25 cellular contexts compared by ENCODE assay signal in genomic region chr3:59925946-59926345, GRCh38.
"Had no signal": no experiment of that assay in that cellular context is flagged by ENCODE, and none has a peak within 500 bp of the region (broad histone marks: within the 10 kb centered on the region; RNA-seq: fewer than 3 reads in every experiment).

No MANE protein-coding gene starts in this region.

- H3K4me1 Mint-ChIP-seq: neural crest cell; stimulated activated effector memory CD8-positive, alpha-beta T cell treated with anti-CD3 and anti-CD28 coated beads, Interleukin-12 subunit alpha, Interleukin-12 subunit beta, amount 100 ng/mL, for 72 hours; stimulated activated naive B cell treated with anti-CD40 and anti-IgM and Interleukin-4, amounts not matched to agents 10 μg/mL and 1 μg/mL and 100 μg/mL, for 72 hours had no signal

- H3K4me3 ChIP-seq: pancreas, prostate gland, right lobe of liver, sigmoid colon, stomach, thoracic aorta, thyroid gland, tibial nerve, upper lobe of left lung, vagina had no signal

- ATAC-seq: natural killer cell treated with Interleukin-12 subunit alpha and Interleukin-12 subunit beta and Interleukin-15 and Interleukin-18, amount 100 ng/mL, for 72 hours; pancreas; right cardiac atrium; right lobe of liver; stimulated activated effector memory CD8-positive, alpha-beta T cell treated with anti-CD3 and anti-CD28 coated beads, Interleukin-12 subunit alpha, Interleukin-12 subunit beta, amount 100 ng/mL, for 72 hours; stimulated activated naive B cell treated with anti-CD40 and anti-IgM and Interleukin-4, amounts not matched to agents 10 μg/mL and 1 μg/mL and 100 μg/mL, for 72 hours had no signal

- DNase-seq: nephron progenitor cell; nucleus accumbens; pancreas; retina; right cardiac atrium; right lobe of liver; sigmoid colon; small intestine; stimulated activated CD4-positive, alpha-beta T cell treated with anti-CD3 and anti-CD28 coated beads, Interleukin-15, amount 100 ng/mL, for 24 hours; stimulated activated CD4-positive, alpha-beta T cell treated with anti-CD3 and anti-CD28 coated beads, Interleukin-2, amount 100 ng/mL, for 24 hours; stimulated activated CD4-positive, alpha-beta T cell treated with anti-CD3 and anti-CD28 coated beads, Interleukin-2, amount 100 ng/mL, for 48 hours; stimulated activated CD4-positive, alpha-beta T cell treated with anti-CD3 and anti-CD28 coated beads, Interleukin-4, amount 100 ng/mL, for 24 hours; stimulated activated naive B cell treated with anti-CD40 and anti-IgM and Interleukin-4, amounts not matched to agents 10 μg/mL and 1 μg/mL and 100 μg/mL, for 72 hours; stimulated activated naive CD4-positive, alpha-beta T cell treated with Interleukin-2 at 50 U/mL for 16 hours; stomach; thyroid gland; upper lobe of left lung had no signal

- H3K4me3 Mint-ChIP-seq: natural killer cell treated with Interleukin-12 subunit alpha and Interleukin-12 subunit beta and Interleukin-15 and Interleukin-18, amount 100 ng/mL, for 72 hours; nephron progenitor cell; neural crest cell; stimulated activated effector memory CD8-positive, alpha-beta T cell treated with anti-CD3 and anti-CD28 coated beads, Interleukin-12 subunit alpha, Interleukin-12 subunit beta, amount 100 ng/mL, for 72 hours; stimulated activated naive B cell treated with anti-CD40 and anti-IgM and Interleukin-4, amounts not matched to agents 10 μg/mL and 1 μg/mL and 100 μg/mL, for 72 hours; stimulated activated naive CD8-positive, alpha-beta T cell treated with anti-CD3 and anti-CD28 coated beads, Interleukin-15, Interleukin-2, amounts not matched to agents 100 ng/mL and 50 ng/mL, for 24 hours had no signal

- H3K9me3 Mint-ChIP-seq: nephron progenitor cell; stimulated activated naive B cell treated with anti-CD40 and anti-IgM and Interleukin-4, amounts not matched to agents 10 μg/mL and 1 μg/mL and 100 μg/mL, for 72 hours had no signal

- H3K27ac Mint-ChIP-seq: natural killer cell treated with Interleukin-12 subunit alpha and Interleukin-12 subunit beta and Interleukin-15 and Interleukin-18, amount 100 ng/mL, for 72 hours; nephron progenitor cell; stimulated activated effector memory CD8-positive, alpha-beta T cell treated with anti-CD3 and anti-CD28 coated beads, Interleukin-12 subunit alpha, Interleukin-12 subunit beta, amount 100 ng/mL, for 72 hours; stimulated activated naive B cell treated with anti-CD40 and anti-IgM and Interleukin-4, amounts not matched to agents 10 μg/mL and 1 μg/mL and 100 μg/mL, for 72 hours; stimulated activated naive CD8-positive, alpha-beta T cell treated with anti-CD3 and anti-CD28 coated beads, Interleukin-15, Interleukin-2, amounts not matched to agents 100 ng/mL and 50 ng/mL, for 24 hours had no signal

- H3K27me3 Mint-ChIP-seq: stimulated activated naive B cell treated with anti-CD40 and anti-IgM and Interleukin-4, amounts not matched to agents 10 μg/mL and 1 μg/mL and 100 μg/mL, for 72 hours; stimulated activated naive CD8-positive, alpha-beta T cell treated with anti-CD3 and anti-CD28 coated beads, Interleukin-15, Interleukin-2, amounts not matched to agents 100 ng/mL and 50 ng/mL, for 24 hours had no signal

- H3K36me3 Mint-ChIP-seq: natural killer cell treated with Interleukin-12 subunit alpha and Interleukin-12 subunit beta and Interleukin-15 and Interleukin-18, amount 100 ng/mL, for 72 hours; stimulated activated effector memory CD8-positive, alpha-beta T cell treated with anti-CD3 and anti-CD28 coated beads, Interleukin-12 subunit alpha, Interleukin-12 subunit beta, amount 100 ng/mL, for 72 hours; stimulated activated naive B cell treated with anti-CD40 and anti-IgM and Interleukin-4, amounts not matched to agents 10 μg/mL and 1 μg/mL and 100 μg/mL, for 72 hours had no signal
